In the genomic region with DNA sequence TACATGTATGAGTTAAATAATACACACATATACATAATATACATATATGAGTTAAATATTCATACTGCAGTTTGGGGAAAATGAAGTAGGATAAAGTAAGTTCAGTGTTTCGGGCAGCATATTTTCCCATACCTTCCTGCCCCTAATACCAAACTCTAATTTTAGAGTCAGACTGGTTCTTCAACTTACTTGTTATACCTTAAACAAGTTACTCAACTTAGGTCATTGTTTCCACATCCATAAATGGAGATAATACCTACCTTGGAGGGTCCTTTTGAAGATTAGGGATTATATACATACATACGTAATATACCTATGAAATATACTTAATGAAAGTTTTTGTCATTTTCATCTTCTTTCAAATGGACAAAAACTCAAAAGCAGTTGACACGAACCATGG, we compare ENCODE assay signal across 21 cellular contexts.
"Had no signal": no experiment of that assay in that cellular context is flagged by ENCODE, and none has a peak within 500 bp of the region (broad histone marks: within the 10 kb centered on the region; RNA-seq: fewer than 3 reads in every experiment).

No MANE protein-coding gene starts in this region.

- H3K27ac ChIP-seq: coronary artery, left lung, prostate gland, right atrium auricular region, stomach, thyroid gland, upper lobe of right lung, uterus had no signal

- H3K27me3 ChIP-seq: left lung, right atrium auricular region, stomach, thyroid gland, upper lobe of right lung, uterus had no signal

- ATAC-seq: left cardiac atrium; left lung; naive thymus-derived CD8-positive, alpha-beta T cell; sciatic nerve; stimulated activated effector memory CD8-positive, alpha-beta T cell treated with anti-CD3 and anti-CD28 coated beads, Interleukin-12 subunit alpha, Interleukin-12 subunit beta, amount 100 ng/mL, for 72 hours; upper lobe of right lung had no signal

- H3K4me1 ChIP-seq: right atrium auricular region had no signal

- H3K9me3 ChIP-seq: left lung, prostate gland, right atrium auricular region, stomach, thyroid gland, upper lobe of right lung, uterus had no signal

- DNase-seq: dermis blood vessel endothelial cell; effector memory CD4-positive, alpha-beta T cell; left cardiac atrium; left lung; mesendoderm; naive thymus-derived CD8-positive, alpha-beta T cell; nephron progenitor cell; nucleus accumbens; stimulated activated CD4-positive, alpha-beta T cell treated with anti-CD3 and anti-CD28 coated beads, Interleukin-2, amount 100 ng/mL, for 24 hours; stimulated activated CD4-positive, alpha-beta T cell treated with anti-CD3 and anti-CD28 coated beads, Interleukin-4, amount 100 ng/mL, for 24 hours; stimulated activated naive CD4-positive, alpha-beta T cell treated with Interleukin-2 at 50 U/mL for 16 hours; stomach; thyroid gland; upper lobe of right lung; uterus had no signal

- H3K36me3 ChIP-seq: left lung, prostate gland, right atrium auricular region, stomach, thyroid gland, uterus had no signal

- FAIRE-seq: endothelial cell of umbilical vein had no signal

- H3K4me3 ChIP-seq: coronary artery, left lung, prostate gland, right atrium auricular region, stomach, thyroid gland, upper lobe of right lung, uterus had no signal
